In the genomic region with DNA sequence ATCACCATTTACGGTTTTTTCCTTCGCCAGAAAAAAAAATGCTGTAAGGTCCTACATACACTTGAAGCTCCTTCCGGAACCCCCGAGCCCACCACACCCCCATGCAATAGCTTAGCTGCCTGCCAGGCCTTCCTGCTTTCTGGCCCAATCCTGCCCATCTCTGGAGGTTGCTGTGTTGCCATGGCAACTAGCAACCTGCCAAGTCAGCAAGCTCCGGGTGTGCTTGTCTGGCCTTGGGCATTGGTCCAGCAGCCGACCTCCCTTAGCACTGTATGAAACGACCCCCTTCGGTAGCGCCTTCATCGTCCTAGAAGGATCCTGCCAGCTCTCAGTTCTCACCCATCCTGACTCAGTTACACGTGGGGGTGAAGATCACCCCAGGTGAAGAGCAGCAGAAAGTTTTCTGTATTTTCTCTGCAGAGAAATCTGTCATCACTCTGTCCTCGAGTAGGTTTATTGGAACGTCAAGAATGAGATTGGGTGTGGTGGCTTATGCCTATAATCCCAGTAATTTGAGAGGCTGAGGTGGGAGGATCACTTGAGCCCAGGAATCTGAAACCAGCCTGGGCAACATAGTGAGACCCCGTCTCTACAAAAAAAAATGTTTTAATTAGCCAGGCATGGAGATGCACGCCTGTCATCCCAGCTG, we compare ENCODE assay signal across 11 cellular contexts. TPM values are rescaled to one million over a fixed set of nuclear protein-coding genes. Genes with fewer than 3 reads are reported as not detected.
DNase-seq lines count a peak whose midpoint lies in the region; ATAC-seq, FAIRE-seq and TF ChIP-seq lines count a peak whose summit lies in the region.
"Had no signal": no experiment of that assay in that cellular context is flagged by ENCODE, and none has a peak within 500 bp of the region (broad histone marks: within the 10 kb centered on the region; RNA-seq: fewer than 3 reads in every experiment).

No MANE protein-coding gene starts in this region.

- in situ Hi-C loops in GM12878 (cut with MboI): loop anchor here (5.0 kb wide), 1 partner anchor 329 kb away; no protein-coding TSS in a partner anchor

- H3K9me3 Mint-ChIP-seq in naive B cell: peaks cover 0 to 2% (median 0%) of the 10 kb centered on the region in 7 donors
- H3K9me3 Mint-ChIP-seq in activated T-helper 1 cell treated with anti-CD3 and anti-CD28 coated beads, Interleukin-12 subunit alpha, Interleukin-12 subunit beta, Interleukin-2, Interleukin-4 antibody, amounts not matched to agents 30 ng/mL and 10 ng/mL and 1 ng/mL, durations not matched to agents 14 hours and 24 hours and 36 hours: no peaks in the 10 kb centered on the region

- peaks cover 0 to 15% (median 9%) of the 10 kb centered on the region in 3 donors for H3K27me3 Mint-ChIP-seq in naive B cell
- peaks cover 14% of the 10 kb centered on the region for H3K27me3 Mint-ChIP-seq in activated T-helper 1 cell treated with anti-CD3 and anti-CD28 coated beads, Interleukin-12 subunit alpha, Interleukin-12 subunit beta, Interleukin-2, Interleukin-4 antibody, amounts not matched to agents 30 ng/mL and 10 ng/mL and 1 ng/mL, durations not matched to agents 14 hours and 24 hours and 36 hours (ENCODE audit: insufficient read depth)

- ATAC-seq in GM12878: no peak
- no peak for ATAC-seq in naive B cell (ENCODE audit: low read depth in 2 of 2)
- ATAC-seq in omental fat pad (ENCODE audit: low FRiP score): no peak
- no peak for ATAC-seq in GM18909 (IDR thresholded peaks at IDR 0.05; ENCODE audit: poor library complexity, unreplicated experiment)

- H2AFZ ChIP-seq in GM12878 (ENCODE audit: control insufficient read depth, low read depth, low read length): no peak overlapping the region

- no peak overlapping the region for H3K4me3 ChIP-seq in GM12878

- TF ChIP-seq POLR2A in GM12878 (IDR thresholded peaks at IDR 0.05; ENCODE audit: low read depth, low read length): no peak

- RAD21 ChIA-PET in GM12878 (lab: Charles Lee; ENCODE audit: unreplicated experiment): interaction anchor here (1.2 kb wide), 1 partner anchor 330 kb away, joined by 5 read pairs; no protein-coding TSS in a partner anchor

- CTCF ChIA-PET in GM12878 (lab: Yijun Ruan, JAX): interaction anchor here (1.4 kb wide), 1 partner anchor 330 kb away, joined by 7 read pairs; no protein-coding TSS in a partner anchor

- H3K27ac ChIP-seq in GM12878 (ENCODE audit: control insufficient read depth, insufficient read depth): no peak overlapping the region

- TF ChIP-seq CTCF in GM12878 (IDR thresholded peaks at IDR 0.05 in 2 of 3, conservative IDR thresholded peaks at IDR 0.05 in 1 of 3; ENCODE audit: control insufficient read depth in 2 of 3, extremely low read depth in 1 of 3, insufficient read depth in 1 of 3, low read depth in 3 of 3, low read length in 3 of 3) (no peak), omental fat pad (IDR thresholded peaks at IDR 0.05) (no peak)

- no peaks in the 10 kb centered on the region for H3K9me3 ChIP-seq in GM12878 (replicated peaks; ENCODE audit: control insufficient read depth, insufficient read depth, low read length)

- SMC1A ChIA-PET in GM12878 (lab: Charles Lee; ENCODE audit: uncharacterized antibody, unreplicated experiment): interaction anchor here (1.4 kb wide), 1 partner anchor 330 kb away, joined by 4 read pairs; no protein-coding TSS in a partner anchor

- H3K4me1 ChIP-seq in GM12878 (ENCODE audit: control insufficient read depth, insufficient read depth, low read length): no peaks in the 10 kb centered on the region

- DNase-seq in ELF-1 (ENCODE audit: low read depth, low spot score) (peak; percentile 49), NCI-H1694 treated with DMSO at 0.1 percent for 48 hours (lab: John Stamatoyannopoulos, UW) (peak; percentile 24), GM12878 (ENCODE audit: low read depth, low spot score) (no peak), naive B cell (no peak), omental fat pad (ENCODE audit: low spot score) (no peak), T-helper 2 cell (no peak)
- no peak for DNase-seq in activated T-helper 1 cell treated with anti-CD3 and anti-CD28 coated beads, Interleukin-12 subunit alpha, Interleukin-12 subunit beta, Interleukin-2, Interleukin-4 antibody, amounts not matched to agents 30 ng/mL and 10 ng/mL and 1 ng/mL, durations not matched to agents 14 hours and 24 hours and 36 hours (ENCODE audit: low spot score)
- DNase-seq: activated CD4-positive, alpha-beta T cell treated with anti-CD3 and anti-CD28 coated beads, Interleukin-2, amount 50 U/mL, for 48 hours; activated naive CD4-positive, alpha-beta T cell treated with anti-CD3 and anti-CD28 coated beads, Interleukin-2, amount 50 U/mL, for 16 hours; effector CD4-positive, alpha-beta T cell had no signal

- FAIRE-seq in GM12878 (lab: Jason Lieb, UNC): no peak

- BruUV-seq in GM12878 (replicated peaks; lab: Mats Ljungman, UMichigan): no TSS peak

- H3K27me3 ChIP-seq in GM12878 (replicated peaks in 1 of 2; ENCODE audit: control insufficient read depth in 2 of 2, insufficient read depth in 2 of 2, low read length in 1 of 2): no peaks in the 10 kb centered on the region; a peak in 1 of 4 replicates

- no peaks in the 10 kb centered on the region for H4K20me1 ChIP-seq in GM12878 (ENCODE audit: control insufficient read depth, insufficient read depth)

- H3K27ac Mint-ChIP-seq in naive B cell: peak overlapping the region in 4 of 6 donors; percentile 3 to 78 (median 28)
- H3K27ac Mint-ChIP-seq in activated T-helper 1 cell treated with anti-CD3 and anti-CD28 coated beads, Interleukin-12 subunit alpha, Interleukin-12 subunit beta, Interleukin-2, Interleukin-4 antibody, amounts not matched to agents 30 ng/mL and 10 ng/mL and 1 ng/mL, durations not matched to agents 14 hours and 24 hours and 36 hours: no peak overlapping the region

- H3K79me2 ChIP-seq in GM12878 (ENCODE audit: control insufficient read depth, insufficient read depth, low read length): no peaks in the 10 kb centered on the region

- no peak overlapping the region for H3K4me3 Mint-ChIP-seq in naive B cell
- H3K4me3 Mint-ChIP-seq in activated T-helper 1 cell treated with anti-CD3 and anti-CD28 coated beads, Interleukin-12 subunit alpha, Interleukin-12 subunit beta, Interleukin-2, Interleukin-4 antibody, amounts not matched to agents 30 ng/mL and 10 ng/mL and 1 ng/mL, durations not matched to agents 14 hours and 24 hours and 36 hours: no peak overlapping the region

- no peaks in the 10 kb centered on the region for H3K36me3 ChIP-seq in GM12878 (ENCODE audit: control insufficient read depth in 2 of 2, insufficient read depth in 2 of 2, low read length in 1 of 2)

- no peaks in the 10 kb centered on the region for H3K36me3 Mint-ChIP-seq in naive B cell
- no peaks in the 10 kb centered on the region for H3K36me3 Mint-ChIP-seq in activated T-helper 1 cell treated with anti-CD3 and anti-CD28 coated beads, Interleukin-12 subunit alpha, Interleukin-12 subunit beta, Interleukin-2, Interleukin-4 antibody, amounts not matched to agents 30 ng/mL and 10 ng/mL and 1 ng/mL, durations not matched to agents 14 hours and 24 hours and 36 hours (ENCODE audit: low read depth)

- H3K4me1 Mint-ChIP-seq in naive B cell: peaks cover 0 to 10% (median 4%) of the 10 kb centered on the region in 3 donors
- H3K4me1 Mint-ChIP-seq in activated T-helper 1 cell treated with anti-CD3 and anti-CD28 coated beads, Interleukin-12 subunit alpha, Interleukin-12 subunit beta, Interleukin-2, Interleukin-4 antibody, amounts not matched to agents 30 ng/mL and 10 ng/mL and 1 ng/mL, durations not matched to agents 14 hours and 24 hours and 36 hours (ENCODE audit: low read depth): no peaks in the 10 kb centered on the region

- no peak for TF ChIP-seq RAD21 in GM12878 (IDR thresholded peaks at IDR 0.05; ENCODE audit: insufficient read depth, low read depth, low read length)

- H3K4me2 ChIP-seq in GM12878 (ENCODE audit: control insufficient read depth, insufficient read depth): no peak overlapping the region

- H3K9ac ChIP-seq in GM12878 (ENCODE audit: control insufficient read depth, insufficient read depth, low read length): no peak overlapping the region

- POLR2A ChIA-PET in GM12878 (lab: Charles Lee): no interaction called here

- intact Hi-C loops in GM12878 (cut with micrococcal nuclease; ENCODE audit: unreplicated experiment): loop anchor here (10.0 kb wide), 1 partner anchor 487 kb away; no protein-coding TSS in a partner anchor
- intact Hi-C loops in activated T-helper 1 cell treated with anti-CD3 and anti-CD28 coated beads, Interleukin-12 subunit alpha, Interleukin-12 subunit beta, Interleukin-2, Interleukin-4 antibody, amounts not matched to agents 30 ng/mL and 10 ng/mL and 1 ng/mL, durations not matched to agents 14 hours and 24 hours and 36 hours (cut with micrococcal nuclease): no loop called here

- no peak for TF ChIP-seq EP300 in GM12878 (IDR thresholded peaks at IDR 0.05; ENCODE audit: borderline replicate concordance in 1 of 2, control insufficient read depth in 1 of 2, low read depth in 2 of 2, low read length in 2 of 2)

- WGBS in GM12878 (ENCODE audit: insufficient coverage, insufficient replicate concordance, low lambda C conversion rate, missing lambda C conversion rate): 38% methylated on average over 15 of the region's 15 CpGs

RNA-seq across cellular contexts. Expression of gene MTCL1, which starts 47.4 kb away (rescaled TPM):
- total RNA-seq in GM12878 (2013; cell fraction: nucleolus; rRNA removed): 0.23 TPM in 1 of 2 replicates, not detected in the other
- 0.05 and 0.23 TPM in 2 replicates for total RNA-seq in GM12878 (2014; rRNA removed)
- 0.04 and 0.23 TPM in 2 replicates for total RNA-seq in GM12878 (2014; rRNA removed; fragmentation: Illumina TruSeq; extraction: Trizol)
- 0.29 and 0.36 TPM in 2 replicates for total RNA-seq in GM12878 (2021)
- polyA plus RNA-seq in GM12878 (2011; ENCODE audit: low read depth): not detected
- 0.14 TPM in 1 of 2 replicates, not detected in the other for polyA plus RNA-seq in GM12878 (2011; rRNA removed)
- 0.02 TPM in 1 of 2 replicates, not detected in the other for polyA plus RNA-seq in GM12878 (2011; cell fraction: cytosol; rRNA removed)
- polyA plus RNA-seq in GM12878 (2011; cell fraction: nucleus; rRNA removed): 0.06 and 0.13 TPM in 2 replicates
- 0.08 and 0.26 TPM in 2 replicates for polyA plus RNA-seq in GM12878 (2012)
- 0.03 TPM in 1 of 2 replicates, not detected in the other for polyA plus RNA-seq in GM12878 (2014; fragmentation: Illumina TruSeq; extraction: Trizol)
- polyA plus RNA-seq in GM12878 (2014; fragmentation: Nextera tagmentation; extraction: Ambion mirVana): not detected
- polyA plus RNA-seq in GM12878 (2014; rRNA removed): 0.13 TPM in 1 of 2 replicates, not detected in the other
- not detected for polyA plus RNA-seq in GM12878 (2016; fragmentation: Nextera tagmentation; extraction: Ambion mirVana)
- not detected in 2 replicates for polyA minus RNA-seq in GM12878 (2011; rRNA and poly(A)+ RNA removed)
- polyA minus RNA-seq in GM12878 (2011; cell fraction: cytosol; rRNA and poly(A)+ RNA removed): 0.62 and 0.67 TPM in 2 replicates
- 0.10 and 0.12 TPM in 2 replicates for polyA minus RNA-seq in GM12878 (2011; cell fraction: nucleus; rRNA and poly(A)+ RNA removed)
- 1 to 10 TPM in 2 of 6 donors, under 1 TPM in 4; 0.26 to 1.4 (median 0.80) TPM for polyA plus RNA-seq in naive B cell (ENCODE audit: low read depth in 6 of 6)
- total RNA-seq in omental fat pad: 1 to 10 TPM; 1.6 to 3.5 (median 2.0) TPM
- total RNA-seq in activated T-helper 1 cell treated with anti-CD3 and anti-CD28 coated beads, Interleukin-12 subunit alpha, Interleukin-12 subunit beta, Interleukin-2, Interleukin-4 antibody, amounts not matched to agents 30 ng/mL and 10 ng/mL and 1 ng/mL, durations not matched to agents 14 hours and 24 hours and 36 hours: 0.20 and 0.80 TPM in 2 replicates

RNA-seq across cellular contexts. Expression of gene RAB12, which starts 48.8 kb away (rescaled TPM):
- 150 and 166 TPM in 2 replicates for total RNA-seq in GM12878 (2013; cell fraction: nucleolus; rRNA removed)
- total RNA-seq in GM12878 (2014; rRNA removed) (16.9 and 20.1 TPM in 2 replicates), GM12878 (2014; rRNA removed; fragmentation: Illumina TruSeq; extraction: Trizol) (18.5 and 19.5 TPM in 2 replicates), GM12878 (2021) (13.0 and 13.5 TPM in 2 replicates), omental fat pad (10 to 100 TPM; 32.4 to 74.7 (median 41.3) TPM)
- 8.8 TPM for polyA plus RNA-seq in GM12878 (2011; ENCODE audit: low read depth)
- polyA plus RNA-seq in GM12878 (2011; rRNA removed) (29.8 and 52.8 TPM in 2 replicates), GM12878 (2014; fragmentation: Illumina TruSeq; extraction: Trizol) (17.2 and 23.9 TPM in 2 replicates), GM12878 (2014; fragmentation: Nextera tagmentation; extraction: Ambion mirVana) (1 to 10 TPM in 1 of 2 experiments, under 1 TPM in 1; 0.72 to 1.5 TPM), GM12878 (2014; rRNA removed) (12.9 and 15.0 TPM in 2 replicates), GM12878 (2016; fragmentation: Nextera tagmentation; extraction: Ambion mirVana) (1 to 10 TPM in 1 of 2 experiments, under 1 TPM in 1; 0.71 to 2.4 TPM), naive B cell (ENCODE audit: low read depth in 6 of 6) (1 to 10 TPM in 1 of 6 donors, under 1 TPM in 3, not detected in 2; 0.25 to 1.0 (median 0.65) TPM)
- polyA plus RNA-seq in GM12878 (2011; cell fraction: cytosol; rRNA removed): 5.7 and 7.9 TPM in 2 replicates
- polyA plus RNA-seq in GM12878 (2011; cell fraction: nucleus; rRNA removed): 64.4 and 67.3 TPM in 2 replicates
- polyA plus RNA-seq in GM12878 (2012): 15.3 and 18.3 TPM in 2 replicates
- polyA minus RNA-seq in GM12878 (2011; rRNA and poly(A)+ RNA removed): 14.5 and 18.9 TPM in 2 replicates
- polyA minus RNA-seq in GM12878 (2011; cell fraction: cytosol; rRNA and poly(A)+ RNA removed): 6.3 and 7.4 TPM in 2 replicates
- 24.9 and 26.2 TPM in 2 replicates for polyA minus RNA-seq in GM12878 (2011; cell fraction: nucleus; rRNA and poly(A)+ RNA removed)
- total RNA-seq in activated T-helper 1 cell treated with anti-CD3 and anti-CD28 coated beads, Interleukin-12 subunit alpha, Interleukin-12 subunit beta, Interleukin-2, Interleukin-4 antibody, amounts not matched to agents 30 ng/mL and 10 ng/mL and 1 ng/mL, durations not matched to agents 14 hours and 24 hours and 36 hours: 18.9 and 19.2 TPM in 2 replicates

Comparison
In these comparisons a context has a peak if more than half of its experiments do, and no peak if none do; other contexts are left out.
1. DNase-seq: peak in ELF-1 (single experiment) and NCI-H1694 treated with DMSO at 0.1 percent for 48 hours (single experiment); none in GM12878 (single experiment), naive B cell (single experiment), omental fat pad (single experiment), activated T-helper 1 cell treated with anti-CD3 and anti-CD28 coated beads, Interleukin-12 subunit alpha, Interleukin-12 subunit beta, Interleukin-2, Interleukin-4 antibody, amounts not matched to agents 30 ng/mL and 10 ng/mL and 1 ng/mL, durations not matched to agents 14 hours and 24 hours and 36 hours (single experiment) and T-helper 2 cell (0 of 5).